ENCODE assay signal across 5 cellular contexts in genomic region chr19:33222255-33222654, GRCh38. TPM values are rescaled to one million over a fixed set of nuclear protein-coding genes. Genes with fewer than 3 reads are reported as not detected.
"Had no signal": no experiment of that assay in that cellular context is flagged by ENCODE, and none has a peak within 500 bp of the region (broad histone marks: within the 10 kb centered on the region; RNA-seq: fewer than 3 reads in every experiment).

No MANE protein-coding gene starts in this region.

RNA-seq across cellular contexts. Expression of gene SLC7A10, which starts 3.4 kb away (rescaled TPM):
- total RNA-seq: HT-29, HT1080, IMR-90, K562 had no signal
- polyA plus RNA-seq: IgD-negative memory B cell, IMR-90 had no signal

RNA-seq across cellular contexts. Expression of gene LRP3, which starts 28.1 kb away (rescaled TPM):
- total RNA-seq: HT-29 had no signal
- polyA plus RNA-seq: IgD-negative memory B cell, K562 had no signal
